ENCODE assay signal across 1 cellular context in the genomic region with DNA sequence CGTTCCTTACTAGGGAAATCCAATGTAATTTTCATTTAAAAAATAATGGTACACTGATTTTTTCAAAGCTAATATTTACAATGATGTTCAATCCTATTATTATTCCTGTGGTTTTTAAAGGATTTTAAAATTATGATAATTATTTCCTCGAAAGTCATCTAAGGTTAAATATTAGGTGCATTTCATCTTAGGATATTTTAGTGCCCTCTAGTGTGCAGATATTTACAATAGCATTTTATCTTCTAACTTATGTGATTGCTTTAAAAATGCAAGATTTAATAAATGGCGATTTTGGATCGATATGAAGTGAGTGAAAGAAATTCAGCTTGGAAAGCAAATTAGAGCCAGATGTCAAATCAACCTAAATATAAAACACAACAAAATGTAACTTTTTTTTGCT.
TF ChIP-seq lines count a peak whose summit lies in the region.

No MANE protein-coding gene starts in this region.

TF ChIP-seq in GM23338, 12 proteins besides CTCF, POLR2A, EP300 and RAD21 (continued from another document):
- TF ChIP-seq, protein P1, sequence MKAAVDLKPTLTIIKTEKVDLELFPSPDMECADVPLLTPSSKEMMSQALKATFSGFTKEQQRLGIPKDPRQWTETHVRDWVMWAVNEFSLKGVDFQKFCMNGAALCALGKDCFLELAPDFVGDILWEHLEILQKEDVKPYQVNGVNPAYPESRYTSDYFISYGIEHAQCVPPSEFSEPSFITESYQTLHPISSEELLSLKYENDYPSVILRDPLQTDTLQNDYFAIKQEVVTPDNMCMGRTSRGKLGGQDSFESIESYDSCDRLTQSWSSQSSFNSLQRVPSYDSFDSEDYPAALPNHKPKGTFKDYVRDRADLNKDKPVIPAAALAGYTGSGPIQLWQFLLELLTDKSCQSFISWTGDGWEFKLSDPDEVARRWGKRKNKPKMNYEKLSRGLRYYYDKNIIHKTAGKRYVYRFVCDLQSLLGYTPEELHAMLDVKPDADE (IDR thresholded peaks at IDR 0.05) = no peak
- TF ChIP-seq, protein P2, sequence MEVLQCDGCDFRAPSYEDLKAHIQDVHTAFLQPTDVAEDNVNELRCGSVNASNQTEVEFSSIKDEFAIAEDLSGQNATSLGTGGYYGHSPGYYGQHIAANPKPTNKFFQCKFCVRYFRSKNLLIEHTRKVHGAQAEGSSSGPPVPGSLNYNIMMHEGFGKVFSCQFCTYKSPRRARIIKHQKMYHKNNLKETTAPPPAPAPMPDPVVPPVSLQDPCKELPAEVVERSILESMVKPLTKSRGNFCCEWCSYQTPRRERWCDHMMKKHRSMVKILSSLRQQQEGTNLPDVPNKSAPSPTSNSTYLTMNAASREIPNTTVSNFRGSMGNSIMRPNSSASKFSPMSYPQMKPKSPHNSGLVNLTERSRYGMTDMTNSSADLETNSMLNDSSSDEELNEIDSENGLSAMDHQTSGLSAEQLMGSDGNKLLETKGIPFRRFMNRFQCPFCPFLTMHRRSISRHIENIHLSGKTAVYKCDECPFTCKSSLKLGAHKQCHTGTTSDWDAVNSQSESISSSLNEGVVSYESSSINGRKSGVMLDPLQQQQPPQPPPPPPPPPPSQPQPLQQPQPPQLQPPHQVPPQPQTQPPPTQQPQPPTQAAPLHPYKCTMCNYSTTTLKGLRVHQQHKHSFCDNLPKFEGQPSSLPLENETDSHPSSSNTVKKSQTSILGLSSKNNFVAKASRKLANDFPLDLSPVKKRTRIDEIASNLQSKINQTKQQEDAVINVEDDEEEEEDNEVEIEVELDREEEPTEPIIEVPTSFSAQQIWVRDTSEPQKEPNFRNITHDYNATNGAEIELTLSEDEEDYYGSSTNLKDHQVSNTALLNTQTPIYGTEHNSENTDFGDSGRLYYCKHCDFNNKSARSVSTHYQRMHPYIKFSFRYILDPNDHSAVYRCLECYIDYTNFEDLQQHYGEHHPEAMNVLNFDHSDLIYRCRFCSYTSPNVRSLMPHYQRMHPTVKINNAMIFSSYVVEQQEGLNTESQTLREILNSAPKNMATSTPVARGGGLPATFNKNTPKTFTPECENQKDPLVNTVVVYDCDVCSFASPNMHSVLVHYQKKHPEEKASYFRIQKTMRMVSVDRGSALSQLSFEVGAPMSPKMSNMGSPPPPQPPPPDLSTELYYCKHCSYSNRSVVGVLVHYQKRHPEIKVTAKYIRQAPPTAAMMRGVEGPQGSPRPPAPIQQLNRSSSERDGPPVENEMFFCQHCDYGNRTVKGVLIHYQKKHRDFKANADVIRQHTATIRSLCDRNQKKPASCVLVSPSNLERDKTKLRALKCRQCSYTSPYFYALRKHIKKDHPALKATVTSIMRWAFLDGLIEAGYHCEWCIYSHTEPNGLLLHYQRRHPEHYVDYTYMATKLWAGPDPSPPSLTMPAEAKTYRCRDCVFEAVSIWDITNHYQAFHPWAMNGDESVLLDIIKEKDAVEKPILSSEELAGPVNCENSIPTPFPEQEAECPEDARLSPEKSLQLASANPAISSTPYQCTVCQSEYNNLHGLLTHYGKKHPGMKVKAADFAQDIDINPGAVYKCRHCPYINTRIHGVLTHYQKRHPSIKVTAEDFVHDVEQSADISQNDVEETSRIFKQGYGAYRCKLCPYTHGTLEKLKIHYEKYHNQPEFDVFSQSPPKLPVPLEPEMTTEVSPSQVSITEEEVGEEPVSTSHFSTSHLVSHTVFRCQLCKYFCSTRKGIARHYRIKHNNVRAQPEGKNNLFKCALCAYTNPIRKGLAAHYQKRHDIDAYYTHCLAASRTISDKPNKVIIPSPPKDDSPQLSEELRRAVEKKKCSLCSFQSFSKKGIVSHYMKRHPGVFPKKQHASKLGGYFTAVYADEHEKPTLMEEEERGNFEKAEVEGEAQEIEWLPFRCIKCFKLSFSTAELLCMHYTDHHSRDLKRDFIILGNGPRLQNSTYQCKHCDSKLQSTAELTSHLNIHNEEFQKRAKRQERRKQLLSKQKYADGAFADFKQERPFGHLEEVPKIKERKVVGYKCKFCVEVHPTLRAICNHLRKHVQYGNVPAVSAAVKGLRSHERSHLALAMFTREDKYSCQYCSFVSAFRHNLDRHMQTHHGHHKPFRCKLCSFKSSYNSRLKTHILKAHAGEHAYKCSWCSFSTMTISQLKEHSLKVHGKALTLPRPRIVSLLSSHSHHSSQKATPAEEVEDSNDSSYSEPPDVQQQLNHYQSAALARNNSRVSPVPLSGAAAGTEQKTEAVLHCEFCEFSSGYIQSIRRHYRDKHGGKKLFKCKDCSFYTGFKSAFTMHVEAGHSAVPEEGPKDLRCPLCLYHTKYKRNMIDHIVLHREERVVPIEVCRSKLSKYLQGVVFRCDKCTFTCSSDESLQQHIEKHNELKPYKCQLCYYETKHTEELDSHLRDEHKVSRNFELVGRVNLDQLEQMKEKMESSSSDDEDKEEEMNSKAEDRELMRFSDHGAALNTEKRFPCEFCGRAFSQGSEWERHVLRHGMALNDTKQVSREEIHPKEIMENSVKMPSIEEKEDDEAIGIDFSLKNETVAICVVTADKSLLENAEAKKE (CRISPR knock-in tag; IDR thresholded peaks at IDR 0.05) = no peak
- TF ChIP-seq, protein P3, sequence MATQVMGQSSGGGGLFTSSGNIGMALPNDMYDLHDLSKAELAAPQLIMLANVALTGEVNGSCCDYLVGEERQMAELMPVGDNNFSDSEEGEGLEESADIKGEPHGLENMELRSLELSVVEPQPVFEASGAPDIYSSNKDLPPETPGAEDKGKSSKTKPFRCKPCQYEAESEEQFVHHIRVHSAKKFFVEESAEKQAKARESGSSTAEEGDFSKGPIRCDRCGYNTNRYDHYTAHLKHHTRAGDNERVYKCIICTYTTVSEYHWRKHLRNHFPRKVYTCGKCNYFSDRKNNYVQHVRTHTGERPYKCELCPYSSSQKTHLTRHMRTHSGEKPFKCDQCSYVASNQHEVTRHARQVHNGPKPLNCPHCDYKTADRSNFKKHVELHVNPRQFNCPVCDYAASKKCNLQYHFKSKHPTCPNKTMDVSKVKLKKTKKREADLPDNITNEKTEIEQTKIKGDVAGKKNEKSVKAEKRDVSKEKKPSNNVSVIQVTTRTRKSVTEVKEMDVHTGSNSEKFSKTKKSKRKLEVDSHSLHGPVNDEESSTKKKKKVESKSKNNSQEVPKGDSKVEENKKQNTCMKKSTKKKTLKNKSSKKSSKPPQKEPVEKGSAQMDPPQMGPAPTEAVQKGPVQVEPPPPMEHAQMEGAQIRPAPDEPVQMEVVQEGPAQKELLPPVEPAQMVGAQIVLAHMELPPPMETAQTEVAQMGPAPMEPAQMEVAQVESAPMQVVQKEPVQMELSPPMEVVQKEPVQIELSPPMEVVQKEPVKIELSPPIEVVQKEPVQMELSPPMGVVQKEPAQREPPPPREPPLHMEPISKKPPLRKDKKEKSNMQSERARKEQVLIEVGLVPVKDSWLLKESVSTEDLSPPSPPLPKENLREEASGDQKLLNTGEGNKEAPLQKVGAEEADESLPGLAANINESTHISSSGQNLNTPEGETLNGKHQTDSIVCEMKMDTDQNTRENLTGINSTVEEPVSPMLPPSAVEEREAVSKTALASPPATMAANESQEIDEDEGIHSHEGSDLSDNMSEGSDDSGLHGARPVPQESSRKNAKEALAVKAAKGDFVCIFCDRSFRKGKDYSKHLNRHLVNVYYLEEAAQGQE (IDR thresholded peaks at IDR 0.05; ENCODE audit: unreplicated experiment) = no peak
- TF ChIP-seq CREB1 (CRISPR knock-in tag; IDR thresholded peaks at IDR 0.05; ENCODE audit: low read depth) = no peak
- TF ChIP-seq EZH2 (IDR thresholded peaks at IDR 0.05; ENCODE audit: low read depth, unreplicated experiment) = no peak
